Comparison of ENCODE assay signal across 1 cellular context in genomic region chr7:23469150-23469960, GRCh38.
TF ChIP-seq lines count a peak whose summit lies in the region.

No MANE protein-coding gene starts in this region.

TF ChIP-seq in HepG2, 621 proteins besides CTCF, POLR2A, EP300 and RAD21 (continued from another document):
- TF ChIP-seq, protein P1, sequence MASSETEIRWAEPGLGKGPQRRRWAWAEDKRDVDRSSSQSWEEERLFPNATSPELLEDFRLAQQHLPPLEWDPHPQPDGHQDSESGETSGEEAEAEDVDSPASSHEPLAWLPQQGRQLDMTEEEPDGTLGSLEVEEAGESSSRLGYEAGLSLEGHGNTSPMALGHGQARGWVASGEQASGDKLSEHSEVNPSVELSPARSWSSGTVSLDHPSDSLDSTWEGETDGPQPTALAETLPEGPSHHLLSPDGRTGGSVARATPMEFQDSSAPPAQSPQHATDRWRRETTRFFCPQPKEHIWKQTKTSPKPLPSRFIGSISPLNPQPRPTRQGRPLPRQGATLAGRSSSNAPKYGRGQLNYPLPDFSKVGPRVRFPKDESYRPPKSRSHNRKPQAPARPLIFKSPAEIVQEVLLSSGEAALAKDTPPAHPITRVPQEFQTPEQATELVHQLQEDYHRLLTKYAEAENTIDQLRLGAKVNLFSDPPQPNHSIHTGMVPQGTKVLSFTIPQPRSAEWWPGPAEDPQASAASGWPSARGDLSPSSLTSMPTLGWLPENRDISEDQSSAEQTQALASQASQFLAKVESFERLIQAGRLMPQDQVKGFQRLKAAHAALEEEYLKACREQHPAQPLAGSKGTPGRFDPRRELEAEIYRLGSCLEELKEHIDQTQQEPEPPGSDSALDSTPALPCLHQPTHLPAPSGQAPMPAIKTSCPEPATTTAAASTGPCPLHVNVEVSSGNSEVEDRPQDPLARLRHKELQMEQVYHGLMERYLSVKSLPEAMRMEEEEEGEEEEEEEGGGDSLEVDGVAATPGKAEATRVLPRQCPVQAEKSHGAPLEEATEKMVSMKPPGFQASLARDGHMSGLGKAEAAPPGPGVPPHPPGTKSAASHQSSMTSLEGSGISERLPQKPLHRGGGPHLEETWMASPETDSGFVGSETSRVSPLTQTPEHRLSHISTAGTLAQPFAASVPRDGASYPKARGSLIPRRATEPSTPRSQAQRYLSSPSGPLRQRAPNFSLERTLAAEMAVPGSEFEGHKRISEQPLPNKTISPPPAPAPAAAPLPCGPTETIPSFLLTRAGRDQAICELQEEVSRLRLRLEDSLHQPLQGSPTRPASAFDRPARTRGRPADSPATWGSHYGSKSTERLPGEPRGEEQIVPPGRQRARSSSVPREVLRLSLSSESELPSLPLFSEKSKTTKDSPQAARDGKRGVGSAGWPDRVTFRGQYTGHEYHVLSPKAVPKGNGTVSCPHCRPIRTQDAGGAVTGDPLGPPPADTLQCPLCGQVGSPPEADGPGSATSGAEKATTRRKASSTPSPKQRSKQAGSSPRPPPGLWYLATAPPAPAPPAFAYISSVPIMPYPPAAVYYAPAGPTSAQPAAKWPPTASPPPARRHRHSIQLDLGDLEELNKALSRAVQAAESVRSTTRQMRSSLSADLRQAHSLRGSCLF (CRISPR knock-in tag; IDR thresholded peaks at IDR 0.05; ENCODE audit: borderline replicate concordance), result no peak
- TF ChIP-seq ZNF432 (CRISPR knock-in tag; IDR thresholded peaks at IDR 0.05; ENCODE audit: borderline replicate concordance) (no peak), SOX13 (IDR thresholded peaks at IDR 0.05) (no peak), SOX13 (CRISPR knock-in tag; conservative IDR thresholded peaks at IDR 0.05 in 1 of 2, IDR thresholded peaks at IDR 0.05 in 1 of 2) (no peak), NONO (IDR thresholded peaks at IDR 0.05) (no peak), NONO (CRISPR knock-in tag; conservative IDR thresholded peaks at IDR 0.05) (0 out of 2 replicates have a peak, but pooled peaks have one; percentile 6), ZNF607 (CRISPR knock-in tag; IDR thresholded peaks at IDR 0.05; ENCODE audit: borderline replicate concordance) (no peak), ZNF687 (CRISPR knock-in tag; IDR thresholded peaks at IDR 0.05) (peak; percentile 59)
TF ChIP-seq in HepG2: peak in this region for 67.
